ENCODE assay signal across 20 cellular contexts in the genomic region with DNA sequence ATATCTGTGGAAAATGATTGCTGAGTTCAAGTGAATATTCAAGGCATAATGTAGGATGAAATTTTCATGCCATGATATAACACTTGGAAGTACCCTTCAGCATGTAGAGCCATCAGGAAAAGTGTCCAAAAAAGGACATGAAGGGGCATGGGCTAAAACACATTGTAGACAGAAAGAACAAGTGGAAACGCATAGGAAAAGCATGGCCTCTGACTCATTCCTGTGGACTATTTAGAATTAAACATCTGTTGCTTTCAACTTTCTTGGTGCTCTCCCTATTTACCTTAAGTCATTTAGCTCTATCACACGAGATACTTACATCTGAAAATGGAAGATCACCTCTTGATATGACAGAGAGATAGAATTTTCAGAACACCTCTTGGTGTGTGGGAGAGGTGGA.
A peak's percentile ranks its signal among the peaks of the same experiment; 100 is the strongest.
DNase-seq lines count a peak whose midpoint lies in the region; ATAC-seq and TF ChIP-seq lines count a peak whose summit lies in the region.
"Had no signal": no experiment of that assay in that cellular context is flagged by ENCODE, and none has a peak within 500 bp of the region (broad histone marks: within the 10 kb centered on the region; RNA-seq: fewer than 3 reads in every experiment).

No MANE protein-coding gene starts in this region.

- CTCF ChIA-PET in IMR-90 (lab: Yijun Ruan, JAX), result interaction anchor here (0.6 kb wide), 1 partner anchor 466 kb away, joined by 3 read pairs; no protein-coding TSS in a partner anchor
- CTCF ChIA-PET in mammary epithelial cell (lab: Charles Lee; ENCODE audit: low non-redundant PET), result no interaction called here
- CTCF ChIA-PET in CD8-positive, alpha-beta memory T cell (lab: Charles Lee), result no interaction called here

- H3K79me2 ChIP-seq in mammary epithelial cell (ENCODE audit: insufficient read depth, low read length), result no peaks in the 10 kb centered on the region

- H3K9me1 ChIP-seq in IMR-90 (ENCODE audit: insufficient read depth, low read length), result peaks cover 5% of the 10 kb centered on the region

- TF ChIP-seq POLR2A in IMR-90 (IDR thresholded peaks at IDR 0.05; ENCODE audit: low read depth, low read length), result no peak
- TF ChIP-seq POLR2A in vagina (IDR thresholded peaks at IDR 0.05), result no peak

- in situ Hi-C loops in IMR-90 (cut with MboI; ENCODE audit: low sequenced_read_pairs) (no loop called here), mammary epithelial cell (cut with MboI; ENCODE audit: low sequenced_read_pairs in 2 of 2) (no loop called here)

- no peak overlapping the region for H2BK15ac ChIP-seq in IMR-90 (ENCODE audit: low read depth, low read length)

- no peaks in the 10 kb centered on the region for H3K9me3 Mint-ChIP-seq in activated T-helper 2 cell treated with anti-CD3 and anti-CD28 coated beads, Interferon-gamma antibody, Interleukin-2, Interleukin-4, amounts not matched to agents 10 μg/mL and 5 μg/mL and 100 μg/mL, durations not matched to agents 14 hours and 24 hours and 36 hours
- H3K9me3 Mint-ChIP-seq in CD8-positive, alpha-beta memory T cell, result no peaks in the 10 kb centered on the region
- H3K9me3 Mint-ChIP-seq: CD4-positive, alpha-beta memory T cell had no signal

- H2AK5ac ChIP-seq in IMR-90 (ENCODE audit: low read depth, low read length), result no peak overlapping the region

- H3K36me3 ChIP-seq in IMR-90 (ENCODE audit: control insufficient read depth, insufficient read depth, low read length) (no peaks in the 10 kb centered on the region), mammary epithelial cell (ENCODE audit: insufficient read depth, low read length) (no peaks in the 10 kb centered on the region), vagina (no peaks in the 10 kb centered on the region), left ventricle myocardium inferior (no peaks in the 10 kb centered on the region)
- no peaks in the 10 kb centered on the region for H3K36me3 ChIP-seq in CD8-positive, alpha-beta memory T cell (ENCODE audit: insufficient read depth, low read length)

- 0 out of 2 replicates have a peak overlapping the region, but pooled peaks have one; percentile 75 for H3K14ac ChIP-seq in IMR-90 (replicated peaks; ENCODE audit: low read depth, low read length)

- no peak for TF ChIP-seq RAD21 in IMR-90 (IDR thresholded peaks at IDR 0.05; ENCODE audit: low read length)

- intact Hi-C loops in IMR-90 (cut with micrococcal nuclease) (no loop called here), mammary epithelial cell (cut with micrococcal nuclease) (loop anchor here (10.0 kb wide), 1 partner anchor 501 kb away; no protein-coding TSS in a partner anchor), vagina (cut with DNase I) (no loop called here), left ventricle myocardium inferior (cut with micrococcal nuclease) (no loop called here)
- intact Hi-C loops in activated T-helper 2 cell treated with anti-CD3 and anti-CD28 coated beads, Interferon-gamma antibody, Interleukin-2, Interleukin-4, amounts not matched to agents 10 μg/mL and 5 μg/mL and 100 μg/mL, durations not matched to agents 14 hours and 24 hours and 36 hours (cut with micrococcal nuclease), result no loop called here

- no peak overlapping the region for H2AFZ ChIP-seq in IMR-90 (replicated peaks; ENCODE audit: low read length, poor library complexity)
- H2AFZ ChIP-seq in mammary epithelial cell (ENCODE audit: low read depth, low read length), result no peak overlapping the region

- H3K23ac ChIP-seq in IMR-90 (ENCODE audit: low read depth, low read length), result no peak overlapping the region

- TF ChIP-seq CTCF in IMR-90 (conservative IDR thresholded peaks at IDR 0.05; ENCODE audit: low read depth, low read length), result no peak
- TF ChIP-seq CTCF in mammary epithelial cell (conservative IDR thresholded peaks at IDR 0.05 in 1 of 2, IDR thresholded peaks at IDR 0.05 in 1 of 2; ENCODE audit: extremely low read depth in 1 of 2, insufficient read depth in 1 of 2, low read depth in 1 of 2, low read length in 2 of 2), result no peak
- no peak for TF ChIP-seq CTCF in fibroblast of mammary gland (conservative IDR thresholded peaks at IDR 0.05; ENCODE audit: control insufficient read depth, insufficient read depth, low read depth, low read length)
- no peak for TF ChIP-seq CTCF in vagina (IDR thresholded peaks at IDR 0.05)
- TF ChIP-seq CTCF in left ventricle myocardium inferior (IDR thresholded peaks at IDR 0.05; ENCODE audit: borderline replicate concordance), result no peak

- H4K91ac ChIP-seq in IMR-90 (ENCODE audit: insufficient read depth, low read depth, low read length), result peak overlapping the region; percentile 50; the same call in 1 of the 2 replicates

- no peak overlapping the region for H3K56ac ChIP-seq in IMR-90 (ENCODE audit: extremely low read depth, insufficient read depth, low read length)

- POLR2A ChIA-PET in IMR-90 (lab: Charles Lee; ENCODE audit: unreplicated experiment), result no interaction called here
- POLR2A ChIA-PET in CD8-positive, alpha-beta memory T cell (lab: Charles Lee), result no interaction called here

- H3K9me3 ChIP-seq in IMR-90 (ENCODE audit: control insufficient read depth, insufficient read depth, low read length) (no peaks in the 10 kb centered on the region), mammary epithelial cell (replicated peaks; ENCODE audit: insufficient read depth, low read length) (no peaks in the 10 kb centered on the region), vagina (no peaks in the 10 kb centered on the region), left ventricle myocardium inferior (replicated peaks) (no peaks in the 10 kb centered on the region)
- no peaks in the 10 kb centered on the region for H3K9me3 ChIP-seq in CD8-positive, alpha-beta memory T cell (ENCODE audit: low read length)

- peaks cover 26 to 49% of the 10 kb centered on the region in 2 experiments for H3K79me1 ChIP-seq in IMR-90 (ENCODE audit: low read depth in 1 of 2, low read length in 2 of 2)

- H3K4me3 ChIP-seq in IMR-90 (ENCODE audit: insufficient read depth, low read depth, low read length) (no peak overlapping the region), mammary epithelial cell (replicated peaks in 1 of 3; ENCODE audit: insufficient read depth in 1 of 3, low read depth in 2 of 3, low read length in 3 of 3) (no peak overlapping the region), fibroblast of mammary gland (ENCODE audit: control insufficient read depth, low read depth, low read length) (no peak overlapping the region), vagina (no peak overlapping the region), left ventricle myocardium inferior (no peak overlapping the region)
- H3K4me3 ChIP-seq in CD8-positive, alpha-beta memory T cell (ENCODE audit: low read length), result no peak overlapping the region

- no CpG with 5 or more reads among the region's 2 CpGs for WGBS in IMR-90 (ENCODE audit: extremely low coverage in 2 of 2, insufficient read length in 1 of 2), 2 experiments
- 39% methylated on average over 2 of the region's 2 CpGs for WGBS in mammary epithelial cell (ENCODE audit: low coverage, missing lambda C conversion rate)

- H3K9ac ChIP-seq in IMR-90 (ENCODE audit: low read depth, low read length) (no peak overlapping the region), mammary epithelial cell (ENCODE audit: insufficient read depth, low read length) (no peak overlapping the region)

- H2BK20ac ChIP-seq in IMR-90 (ENCODE audit: low read depth, low read length), result peak overlapping the region; percentile 68; the same call in 1 of the 2 replicates

- DNase-seq in EL, result peak; percentile 18
- peak; percentile 77 for DNase-seq in IMR-90
- DNase-seq in mammary epithelial cell, result peak; percentile 39
- DNase-seq in fibroblast of mammary gland (ENCODE audit: low read depth), result peak; percentile 47
- DNase-seq in vagina (ENCODE audit: extremely low spot score in 2 of 2), result no peak
- no peak for DNase-seq in activated T-helper 2 cell treated with anti-CD3 and anti-CD28 coated beads, Interferon-gamma antibody, Interleukin-2, Interleukin-4, amounts not matched to agents 10 μg/mL and 5 μg/mL and 100 μg/mL, durations not matched to agents 14 hours and 24 hours and 36 hours (ENCODE audit: low spot score)
- no peak for DNase-seq in CD8-positive, alpha-beta memory T cell
- no peak for DNase-seq in left ventricle myocardium inferior
- DNase-seq: Calu3; CD4-positive, alpha-beta memory T cell; H7; Karpas-422; MM.1S; NCI-H1105; NCI-H2081 treated with DMSO at 0.1 percent for 48 hours; NCI-H774; RPMI8226; SIG-M5 had no signal

- H4K8ac ChIP-seq in IMR-90 (ENCODE audit: low read depth in 2 of 2, low read length in 2 of 2), result peak overlapping the region in 1 of 2 experiments; percentile 38; a peak in 2 of 4 replicates

- H3K4ac ChIP-seq in IMR-90 (ENCODE audit: low read depth, low read length), result no peak overlapping the region

- H3K4me1 Mint-ChIP-seq in activated T-helper 2 cell treated with anti-CD3 and anti-CD28 coated beads, Interferon-gamma antibody, Interleukin-2, Interleukin-4, amounts not matched to agents 10 μg/mL and 5 μg/mL and 100 μg/mL, durations not matched to agents 14 hours and 24 hours and 36 hours (ENCODE audit: low read depth), result no peaks in the 10 kb centered on the region
- no peaks in the 10 kb centered on the region for H3K4me1 Mint-ChIP-seq in CD8-positive, alpha-beta memory T cell
- H3K4me1 Mint-ChIP-seq: CD4-positive, alpha-beta memory T cell had no signal

- H3K4me1 ChIP-seq in IMR-90 (ENCODE audit: control insufficient read depth, insufficient read depth, low read length), result no peaks in the 10 kb centered on the region; the same call in 1 of the 2 replicates
- H3K4me1 ChIP-seq in mammary epithelial cell (ENCODE audit: insufficient read depth, low read length), result peaks cover 12% of the 10 kb centered on the region
- peaks cover 2% of the 10 kb centered on the region for H3K4me1 ChIP-seq in vagina
- no peaks in the 10 kb centered on the region for H3K4me1 ChIP-seq in CD8-positive, alpha-beta memory T cell (ENCODE audit: insufficient read depth, low read length)
- H3K4me1 ChIP-seq in left ventricle myocardium inferior, result peaks cover 49% of the 10 kb centered on the region

- H3K36me3 Mint-ChIP-seq in activated T-helper 2 cell treated with anti-CD3 and anti-CD28 coated beads, Interferon-gamma antibody, Interleukin-2, Interleukin-4, amounts not matched to agents 10 μg/mL and 5 μg/mL and 100 μg/mL, durations not matched to agents 14 hours and 24 hours and 36 hours (ENCODE audit: low read depth), result no peaks in the 10 kb centered on the region
- H3K36me3 Mint-ChIP-seq in CD8-positive, alpha-beta memory T cell, result no peaks in the 10 kb centered on the region
- H3K36me3 Mint-ChIP-seq: CD4-positive, alpha-beta memory T cell; IgD-negative memory B cell had no signal

- peak; percentile 71 for ATAC-seq in IMR-90 (ENCODE audit: low read depth)

- no peak overlapping the region for H4K5ac ChIP-seq in IMR-90 (ENCODE audit: low read depth, low read length)

- no peaks in the 10 kb centered on the region for H3K27me3 Mint-ChIP-seq in activated T-helper 2 cell treated with anti-CD3 and anti-CD28 coated beads, Interferon-gamma antibody, Interleukin-2, Interleukin-4, amounts not matched to agents 10 μg/mL and 5 μg/mL and 100 μg/mL, durations not matched to agents 14 hours and 24 hours and 36 hours (ENCODE audit: low read depth)
- H3K27me3 Mint-ChIP-seq in CD8-positive, alpha-beta memory T cell, result no peaks in the 10 kb centered on the region
- H3K27me3 Mint-ChIP-seq: CD4-positive, alpha-beta memory T cell; IgD-negative memory B cell had no signal

- H3K27me3 ChIP-seq in IMR-90 (ENCODE audit: control insufficient read depth, insufficient read depth, low read length) (no peaks in the 10 kb centered on the region), mammary epithelial cell (ENCODE audit: insufficient read depth, low read length) (no peaks in the 10 kb centered on the region), vagina (no peaks in the 10 kb centered on the region), left ventricle myocardium inferior (ENCODE audit: low read depth) (no peaks in the 10 kb centered on the region)
- no peaks in the 10 kb centered on the region for H3K27me3 ChIP-seq in CD8-positive, alpha-beta memory T cell (ENCODE audit: insufficient read depth, low read length, poor library complexity, severe bottlenecking)

- H2BK120ac ChIP-seq in IMR-90 (ENCODE audit: low read depth, low read length), result peak overlapping the region; percentile 30; the same call in 1 of the 2 replicates

- peak overlapping the region; percentile 48; the same call in 1 of the 2 replicates for H3K4me2 ChIP-seq in IMR-90 (ENCODE audit: low read depth, low read length)
- H3K4me2 ChIP-seq in mammary epithelial cell (ENCODE audit: insufficient read depth, low read depth, low read length), result no peak overlapping the region

- H3K18ac ChIP-seq in IMR-90 (ENCODE audit: low read depth, low read length), result no peak overlapping the region

- H2AK9ac ChIP-seq in IMR-90 (replicated peaks; ENCODE audit: low read depth, low read length, poor library complexity), result no peak overlapping the region

- dilution Hi-C loops in IMR-90 (cut with HindIII; ENCODE audit: low sequenced_read_pairs, unreplicated experiment), result no loop called here
- dilution Hi-C loops in mammary epithelial cell (cut with HindIII; ENCODE audit: low sequenced_read_pairs), result no loop called here

- BruUV-seq in IMR-90 (replicated peaks; lab: Mats Ljungman, UMichigan), result no TSS peak
- BruUV-seq in mammary epithelial cell (replicated peaks; lab: Mats Ljungman, UMichigan), result no TSS peak

- H3K27ac ChIP-seq in IMR-90 (ENCODE audit: insufficient read depth, low read length) (no peak overlapping the region), mammary epithelial cell (ENCODE audit: insufficient read depth, low read depth, low read length) (no peak overlapping the region), vagina (no peak overlapping the region), left ventricle myocardium inferior (replicated peaks) (no peak overlapping the region)
- H3K27ac ChIP-seq in CD8-positive, alpha-beta memory T cell (ENCODE audit: low read depth, low read length), result no peak overlapping the region
- H3K27ac ChIP-seq: HL-60 had no signal

- H4K20me1 ChIP-seq in IMR-90 (ENCODE audit: insufficient read depth, low read length), result no peaks in the 10 kb centered on the region; the same call in 1 of the 2 replicates
- no peaks in the 10 kb centered on the region for H4K20me1 ChIP-seq in mammary epithelial cell (ENCODE audit: insufficient read depth, low read length)

- H3K27ac Mint-ChIP-seq in activated T-helper 2 cell treated with anti-CD3 and anti-CD28 coated beads, Interferon-gamma antibody, Interleukin-2, Interleukin-4, amounts not matched to agents 10 μg/mL and 5 μg/mL and 100 μg/mL, durations not matched to agents 14 hours and 24 hours and 36 hours, result no peak overlapping the region
- no peak overlapping the region for H3K27ac Mint-ChIP-seq in CD8-positive, alpha-beta memory T cell
- H3K27ac Mint-ChIP-seq: CD4-positive, alpha-beta memory T cell; IgD-negative memory B cell had no signal

- no peak overlapping the region for H3K4me3 Mint-ChIP-seq in activated T-helper 2 cell treated with anti-CD3 and anti-CD28 coated beads, Interferon-gamma antibody, Interleukin-2, Interleukin-4, amounts not matched to agents 10 μg/mL and 5 μg/mL and 100 μg/mL, durations not matched to agents 14 hours and 24 hours and 36 hours (ENCODE audit: low read depth)
- no peak overlapping the region for H3K4me3 Mint-ChIP-seq in CD8-positive, alpha-beta memory T cell
- H3K4me3 Mint-ChIP-seq: CD4-positive, alpha-beta memory T cell; IgD-negative memory B cell had no signal

- H2BK5ac ChIP-seq in IMR-90 (ENCODE audit: low read depth, low read length, poor library complexity, severe bottlenecking), result peak overlapping the region; percentile 40

Comparison
In these comparisons a context has a peak if more than half of its experiments do, and no peak if none do; other contexts are left out.
1. DNase-seq: peak in EL (single experiment), IMR-90 (single experiment), mammary epithelial cell (single experiment) and fibroblast of mammary gland (single experiment); none in vagina (0 of 2), activated T-helper 2 cell treated with anti-CD3 and anti-CD28 coated beads, Interferon-gamma antibody, Interleukin-2, Interleukin-4, amounts not matched to agents 10 μg/mL and 5 μg/mL and 100 μg/mL, durations not matched to agents 14 hours and 24 hours and 36 hours (single experiment), CD8-positive, alpha-beta memory T cell (0 of 5) and left ventricle myocardium inferior (single experiment).